ENCODE assay signal across 1 cellular context in the genomic region with DNA sequence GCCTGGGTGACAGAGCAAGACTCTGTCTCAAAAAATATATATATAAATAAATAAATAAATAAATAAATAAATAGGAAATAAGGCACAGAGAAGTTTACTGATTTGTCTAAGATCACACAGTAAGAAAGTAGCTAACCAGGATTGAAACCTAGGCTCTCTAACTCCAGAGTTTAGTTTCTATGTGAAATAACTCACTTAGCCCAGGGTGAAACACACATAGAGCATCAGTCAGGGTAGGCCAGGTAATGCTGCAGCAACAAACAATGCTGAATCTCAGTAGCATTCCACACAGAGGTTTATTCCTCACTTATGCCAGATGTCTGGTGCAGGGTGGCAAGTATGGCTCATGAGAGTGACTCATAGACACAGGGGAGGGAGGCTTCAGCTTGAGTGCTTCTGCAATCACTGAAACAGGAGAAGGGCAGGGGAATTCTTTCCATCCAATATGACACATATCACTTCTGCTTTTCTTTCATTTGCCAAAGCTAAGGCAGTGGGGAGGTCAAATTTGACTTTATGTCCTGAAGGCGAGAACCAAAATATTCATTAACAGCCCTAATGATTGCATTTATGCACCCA.
A peak's percentile ranks its signal among the peaks of the same experiment; 100 is the strongest.
TF ChIP-seq lines count a peak whose summit lies in the region.

No MANE protein-coding gene starts in this region.

TF ChIP-seq in HEK293, 187 proteins besides CTCF, POLR2A, EP300 and RAD21 (continued from another document):
- peak; percentile 89; the same call in 1 of the 2 replicates for TF ChIP-seq ZNF560 (tag by site-specific recombination; IDR thresholded peaks at IDR 0.05; ENCODE audit: borderline replicate concordance)
- no peak for TF ChIP-seq ZNF19 (tag by site-specific recombination; IDR thresholded peaks at IDR 0.05; ENCODE audit: low read depth)
- TF ChIP-seq, protein P1, sequence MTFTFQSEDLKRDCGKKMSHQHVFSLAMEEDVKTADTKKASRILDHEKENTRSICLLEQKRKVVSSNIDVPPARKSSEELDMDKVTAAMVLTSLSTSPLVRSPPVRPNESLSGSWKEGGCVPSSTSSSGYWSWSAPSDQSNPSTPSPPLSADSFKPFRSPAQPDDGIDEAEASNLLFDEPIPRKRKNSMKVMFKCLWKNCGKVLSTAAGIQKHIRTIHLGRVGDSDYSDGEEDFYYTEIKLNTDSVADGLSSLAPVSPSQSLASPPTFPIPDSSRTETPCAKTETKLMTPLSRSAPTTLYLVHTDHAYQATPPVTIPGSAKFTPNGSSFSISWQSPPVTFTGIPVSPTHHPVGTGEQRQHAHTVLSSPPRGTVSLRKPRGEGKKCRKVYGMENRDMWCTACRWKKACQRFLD (tag by site-specific recombination; IDR thresholded peaks at IDR 0.05) = no peak
- no peak for TF ChIP-seq KLF16 (tag by site-specific recombination; IDR thresholded peaks at IDR 0.05)
- TF ChIP-seq GLI4 (tag by site-specific recombination; IDR thresholded peaks at IDR 0.05) = no peak
- TF ChIP-seq ZNF157 (tag by site-specific recombination; IDR thresholded peaks at IDR 0.05) = 0 out of 2 replicates have a peak, but pooled peaks have one; percentile 30
- TF ChIP-seq ZNF501 (tag by site-specific recombination; IDR thresholded peaks at IDR 0.05) = peak; percentile 67
- TF ChIP-seq OSR2 (tag by site-specific recombination; IDR thresholded peaks at IDR 0.05) = peak; percentile 62; the same call in 1 of the 2 replicates
- TF ChIP-seq, protein P2, sequence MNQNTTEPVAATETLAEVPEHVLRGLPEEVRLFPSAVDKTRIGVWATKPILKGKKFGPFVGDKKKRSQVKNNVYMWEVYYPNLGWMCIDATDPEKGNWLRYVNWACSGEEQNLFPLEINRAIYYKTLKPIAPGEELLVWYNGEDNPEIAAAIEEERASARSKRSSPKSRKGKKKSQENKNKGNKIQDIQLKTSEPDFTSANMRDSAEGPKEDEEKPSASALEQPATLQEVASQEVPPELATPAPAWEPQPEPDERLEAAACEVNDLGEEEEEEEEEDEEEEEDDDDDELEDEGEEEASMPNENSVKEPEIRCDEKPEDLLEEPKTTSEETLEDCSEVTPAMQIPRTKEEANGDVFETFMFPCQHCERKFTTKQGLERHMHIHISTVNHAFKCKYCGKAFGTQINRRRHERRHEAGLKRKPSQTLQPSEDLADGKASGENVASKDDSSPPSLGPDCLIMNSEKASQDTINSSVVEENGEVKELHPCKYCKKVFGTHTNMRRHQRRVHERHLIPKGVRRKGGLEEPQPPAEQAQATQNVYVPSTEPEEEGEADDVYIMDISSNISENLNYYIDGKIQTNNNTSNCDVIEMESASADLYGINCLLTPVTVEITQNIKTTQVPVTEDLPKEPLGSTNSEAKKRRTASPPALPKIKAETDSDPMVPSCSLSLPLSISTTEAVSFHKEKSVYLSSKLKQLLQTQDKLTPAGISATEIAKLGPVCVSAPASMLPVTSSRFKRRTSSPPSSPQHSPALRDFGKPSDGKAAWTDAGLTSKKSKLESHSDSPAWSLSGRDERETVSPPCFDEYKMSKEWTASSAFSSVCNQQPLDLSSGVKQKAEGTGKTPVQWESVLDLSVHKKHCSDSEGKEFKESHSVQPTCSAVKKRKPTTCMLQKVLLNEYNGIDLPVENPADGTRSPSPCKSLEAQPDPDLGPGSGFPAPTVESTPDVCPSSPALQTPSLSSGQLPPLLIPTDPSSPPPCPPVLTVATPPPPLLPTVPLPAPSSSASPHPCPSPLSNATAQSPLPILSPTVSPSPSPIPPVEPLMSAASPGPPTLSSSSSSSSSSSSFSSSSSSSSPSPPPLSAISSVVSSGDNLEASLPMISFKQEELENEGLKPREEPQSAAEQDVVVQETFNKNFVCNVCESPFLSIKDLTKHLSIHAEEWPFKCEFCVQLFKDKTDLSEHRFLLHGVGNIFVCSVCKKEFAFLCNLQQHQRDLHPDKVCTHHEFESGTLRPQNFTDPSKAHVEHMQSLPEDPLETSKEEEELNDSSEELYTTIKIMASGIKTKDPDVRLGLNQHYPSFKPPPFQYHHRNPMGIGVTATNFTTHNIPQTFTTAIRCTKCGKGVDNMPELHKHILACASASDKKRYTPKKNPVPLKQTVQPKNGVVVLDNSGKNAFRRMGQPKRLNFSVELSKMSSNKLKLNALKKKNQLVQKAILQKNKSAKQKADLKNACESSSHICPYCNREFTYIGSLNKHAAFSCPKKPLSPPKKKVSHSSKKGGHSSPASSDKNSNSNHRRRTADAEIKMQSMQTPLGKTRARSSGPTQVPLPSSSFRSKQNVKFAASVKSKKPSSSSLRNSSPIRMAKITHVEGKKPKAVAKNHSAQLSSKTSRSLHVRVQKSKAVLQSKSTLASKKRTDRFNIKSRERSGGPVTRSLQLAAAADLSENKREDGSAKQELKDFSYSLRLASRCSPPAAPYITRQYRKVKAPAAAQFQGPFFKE (tag by site-specific recombination; IDR thresholded peaks at IDR 0.05; ENCODE audit: borderline replicate concordance) = no peak
